22 cellular contexts compared by ENCODE assay signal in genomic region chr1:161805399-161806197, GRCh38. TPM values are rescaled to one million over a fixed set of nuclear protein-coding genes. Genes with fewer than 3 reads are reported as not detected.
DNase-seq lines count a peak whose midpoint lies in the region; ATAC-seq, FAIRE-seq and TF ChIP-seq lines count a peak whose summit lies in the region.
"Had no signal": no experiment of that assay in that cellular context is flagged by ENCODE, and none has a peak within 500 bp of the region (broad histone marks: within the 10 kb centered on the region; RNA-seq: fewer than 3 reads in every experiment).

No MANE protein-coding gene starts in this region.

- peaks cover 10% of the 10 kb centered on the region for H3K9me3 Mint-ChIP-seq in activated naive CD8-positive, alpha-beta T cell treated with anti-CD3 and anti-CD28 coated beads, Interleukin-2, amount 50 U/mL, for 24 hours

- POLR2A ChIA-PET in A549 (lab: Yijun Ruan, JAX) = no interaction called here

- H3K9me2 ChIP-seq in hepatocyte (replicated peaks; ENCODE audit: insufficient read depth) = no peaks in the 10 kb centered on the region

- TF ChIP-seq RAD21 in A549 (conservative IDR thresholded peaks at IDR 0.05 in 1 of 2, IDR thresholded peaks at IDR 0.05 in 1 of 2) = no peak

- DNase-seq in A549 (ENCODE audit: low read depth in 1 of 2, low spot score in 1 of 2) (no peak), GM03348 (ENCODE audit: low spot score) (peak; percentile 5), hepatocyte (ENCODE audit: low spot score) (no peak), H7 (no peak), NCI-H2107 treated with DMSO at 0.1 percent for 48 hours (lab: John Stamatoyannopoulos, UW; ENCODE audit: unreplicated experiment) (no peak)
- DNase-seq in activated naive CD8-positive, alpha-beta T cell treated with anti-CD3 and anti-CD28 coated beads, Interleukin-2, amount 50 U/mL, for 24 hours = no peak
- DNase-seq in stimulated activated naive CD4-positive, alpha-beta T cell (lab: John Stamatoyannopoulos, UW) = no peak
- DNase-seq: activated B cell treated with CpG ODN at 0.5 μM for 24 hours, activated gamma-delta T cell treated with Interleukin-2 at 50 U/mL for 16 hours, Calu3, left lung, NCI-H1048, NCI-H510A treated with DMSO at 0.1 percent for 48 hours, right cardiac atrium, SHP77 treated with DMSO at 0.1 percent for 48 hours, stomach had no signal

- H3K4me1 ChIP-seq in A549 = no peaks in the 10 kb centered on the region
- peaks cover 19% of the 10 kb centered on the region for H3K4me1 ChIP-seq in hepatocyte (ENCODE audit: insufficient read depth)
- H3K4me1 ChIP-seq: left lung had no signal

- H3K27ac ChIP-seq in A549 (no peak overlapping the region), hepatocyte (peak overlapping the region; percentile 44)
- H3K27ac ChIP-seq: left lung, stomach had no signal

- H3K9me3 ChIP-seq in A549 = peaks cover 3% of the 10 kb centered on the region; the same call in 1 of the 3 replicates
- no peaks in the 10 kb centered on the region for H3K9me3 ChIP-seq in hepatocyte (ENCODE audit: low read depth)

- H3K4me3 Mint-ChIP-seq in activated naive CD8-positive, alpha-beta T cell treated with anti-CD3 and anti-CD28 coated beads, Interleukin-2, amount 50 U/mL, for 24 hours = no peak overlapping the region
- H3K4me3 Mint-ChIP-seq: activated B cell treated with CpG ODN at 0.5 μM for 24 hours; B cell; brain; dendritic cell treated with granulocyte-macrophage colony-stimulating factor and Interleukin-4, amounts not matched to agents 40 ng/mL and 50 ng/mL, for 4 days had no signal

- FAIRE-seq in A549 (lab: Jason Lieb, UNC) = no peak
- FAIRE-seq: endothelial cell of umbilical vein, urothelium cell line had no signal

- H3K27me3 Mint-ChIP-seq in activated naive CD8-positive, alpha-beta T cell treated with anti-CD3 and anti-CD28 coated beads, Interleukin-2, amount 50 U/mL, for 24 hours = no peaks in the 10 kb centered on the region
- H3K27me3 Mint-ChIP-seq: activated B cell treated with CpG ODN at 0.5 μM for 24 hours; B cell; dendritic cell treated with granulocyte-macrophage colony-stimulating factor and Interleukin-4, amounts not matched to agents 40 ng/mL and 50 ng/mL, for 4 days had no signal

- H3K79me2 ChIP-seq in hepatocyte = no peaks in the 10 kb centered on the region

- TF ChIP-seq POLR2A in A549 (IDR thresholded peaks at IDR 0.05; ENCODE audit: low read length) = no peak

- ATAC-seq in A549 (no peak), GM18873 (IDR thresholded peaks at IDR 0.05; ENCODE audit: low FRiP score, unreplicated experiment) (no peak)
- ATAC-seq in activated naive CD8-positive, alpha-beta T cell treated with anti-CD3 and anti-CD28 coated beads, Interleukin-2, amount 50 U/mL, for 24 hours = no peak
- ATAC-seq: left lung, right cardiac atrium had no signal

- WGBS in A549 (ENCODE audit: missing lambda C conversion rate) = 91% methylated on average over 3 of the region's 3 CpGs
- WGBS in hepatocyte (ENCODE audit: low lambda C conversion rate, missing lambda C conversion rate) = 51% methylated on average over 3 of the region's 3 CpGs

- H2AFZ ChIP-seq in hepatocyte = no peak overlapping the region

- CTCF ChIA-PET in A549 (lab: Yijun Ruan, JAX) = no interaction called here

- H3K36me3 ChIP-seq in hepatocyte (replicated peaks; ENCODE audit: insufficient read depth, low read depth) (no peaks in the 10 kb centered on the region), H7 (replicated peaks; ENCODE audit: control insufficient read depth, insufficient read depth, low read length) (no peaks in the 10 kb centered on the region)

- TF ChIP-seq CTCF in A549 (IDR thresholded peaks at IDR 0.05) = no peak
- TF ChIP-seq CTCF in hepatocyte (IDR thresholded peaks at IDR 0.05; ENCODE audit: poor library complexity) = no peak

- H3K4me1 Mint-ChIP-seq in activated naive CD8-positive, alpha-beta T cell treated with anti-CD3 and anti-CD28 coated beads, Interleukin-2, amount 50 U/mL, for 24 hours = peaks cover 15% of the 10 kb centered on the region
- H3K4me1 Mint-ChIP-seq: activated B cell treated with CpG ODN at 0.5 μM for 24 hours, brain had no signal

- no peak for TF ChIP-seq EP300 in A549 (IDR thresholded peaks at IDR 0.05)

- H3K27me3 ChIP-seq in hepatocyte (no peaks in the 10 kb centered on the region), H7 (ENCODE audit: control insufficient read depth, insufficient read depth, low read length) (no peaks in the 10 kb centered on the region)
- H3K27me3 ChIP-seq: left lung, stomach had no signal

- H3K4me2 ChIP-seq in A549 (no peak overlapping the region), hepatocyte (peak overlapping the region; percentile 2)

- no peaks in the 10 kb centered on the region for H4K20me1 ChIP-seq in hepatocyte (ENCODE audit: insufficient read depth, poor library complexity, severe bottlenecking)

- peak overlapping the region; percentile 6 for H3K27ac Mint-ChIP-seq in activated naive CD8-positive, alpha-beta T cell treated with anti-CD3 and anti-CD28 coated beads, Interleukin-2, amount 50 U/mL, for 24 hours
- H3K27ac Mint-ChIP-seq: activated B cell treated with CpG ODN at 0.5 μM for 24 hours; B cell; dendritic cell treated with granulocyte-macrophage colony-stimulating factor and Interleukin-4, amounts not matched to agents 40 ng/mL and 50 ng/mL, for 4 days had no signal

- H3K36me3 Mint-ChIP-seq in activated naive CD8-positive, alpha-beta T cell treated with anti-CD3 and anti-CD28 coated beads, Interleukin-2, amount 50 U/mL, for 24 hours (ENCODE audit: low read depth) = peaks cover 45% of the 10 kb centered on the region

- H3K4me3 ChIP-seq in A549 = no peak overlapping the region
- no peak overlapping the region for H3K4me3 ChIP-seq in hepatocyte
- H3K4me3 ChIP-seq in H7 (ENCODE audit: insufficient read depth, low read depth, low read length) = no peak overlapping the region
- H3K4me3 ChIP-seq: left lung, stomach had no signal

TF ChIP-seq in A549, 52 proteins besides CTCF, POLR2A, EP300 and RAD21:
- TF ChIP-seq MAFK (IDR thresholded peaks at IDR 0.05; ENCODE audit: partially characterized antibody) (peak; percentile 52), TFCP2L1 (CRISPR knock-in tag; IDR thresholded peaks at IDR 0.05) (no peak), ATOH8 (CRISPR knock-in tag; IDR thresholded peaks at IDR 0.05; ENCODE audit: low read depth) (no peak)
- TF ChIP-seq, protein P1, sequence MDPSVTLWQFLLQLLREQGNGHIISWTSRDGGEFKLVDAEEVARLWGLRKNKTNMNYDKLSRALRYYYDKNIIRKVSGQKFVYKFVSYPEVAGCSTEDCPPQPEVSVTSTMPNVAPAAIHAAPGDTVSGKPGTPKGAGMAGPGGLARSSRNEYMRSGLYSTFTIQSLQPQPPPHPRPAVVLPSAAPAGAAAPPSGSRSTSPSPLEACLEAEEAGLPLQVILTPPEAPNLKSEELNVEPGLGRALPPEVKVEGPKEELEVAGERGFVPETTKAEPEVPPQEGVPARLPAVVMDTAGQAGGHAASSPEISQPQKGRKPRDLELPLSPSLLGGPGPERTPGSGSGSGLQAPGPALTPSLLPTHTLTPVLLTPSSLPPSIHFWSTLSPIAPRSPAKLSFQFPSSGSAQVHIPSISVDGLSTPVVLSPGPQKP (IDR thresholded peaks at IDR 0.05; ENCODE audit: low read depth, low read length) = no peak

RNA-seq across cellular contexts. Expression of gene ATF6, which starts 39.5 kb away (rescaled TPM):
- polyA plus RNA-seq in A549 (2011; rRNA removed) (26.8 and 28.0 TPM in 2 replicates), A549 (2017; fragmentation: RNase III; extraction: RNeasy Plus Mini Kit Qiagen cat#74134 plus additional on column Dnase treatment) (8.6 to 9.2 TPM (median 9.0 TPM) in 3 replicates), hepatocyte (13.4 and 15.3 TPM in 2 replicates)
- 4.0 and 4.4 TPM in 2 replicates for polyA plus RNA-seq in A549 (2012; cell fraction: cytosol; rRNA removed)
- polyA plus RNA-seq in A549 (2012; cell fraction: nucleus; rRNA removed) = 3.5 and 4.4 TPM in 2 replicates
- 15.5 and 17.9 TPM in 2 replicates for polyA minus RNA-seq in A549 (2011; rRNA and poly(A)+ RNA removed)
- 27.8 and 29.8 TPM in 2 replicates for total RNA-seq in hepatocyte
- 13.4 and 17.8 TPM in 2 replicates for total RNA-seq in H7 (2014; rRNA removed; shearing (Covaris generic))

RNA-seq across cellular contexts. Expression of gene DUSP12, which starts 56.0 kb away (rescaled TPM):
- polyA plus RNA-seq in A549 (2011; rRNA removed) (79.2 and 96.3 TPM in 2 replicates), A549 (2017; fragmentation: RNase III; extraction: RNeasy Plus Mini Kit Qiagen cat#74134 plus additional on column Dnase treatment) (47.3 to 50.2 TPM (median 49.6 TPM) in 3 replicates), hepatocyte (35.4 and 37.1 TPM in 2 replicates)
- polyA plus RNA-seq in A549 (2012; cell fraction: cytosol; rRNA removed) = 78.2 and 78.8 TPM in 2 replicates
- polyA plus RNA-seq in A549 (2012; cell fraction: nucleus; rRNA removed) = 39.7 and 56.0 TPM in 2 replicates
- 12.0 and 22.2 TPM in 2 replicates for polyA minus RNA-seq in A549 (2011; rRNA and poly(A)+ RNA removed)
- total RNA-seq in hepatocyte = 47.9 and 52.9 TPM in 2 replicates
- total RNA-seq in H7 (2014; rRNA removed; shearing (Covaris generic)) = 38.1 and 42.8 TPM in 2 replicates
